8 cellular contexts compared by ENCODE assay signal in the genomic region with DNA sequence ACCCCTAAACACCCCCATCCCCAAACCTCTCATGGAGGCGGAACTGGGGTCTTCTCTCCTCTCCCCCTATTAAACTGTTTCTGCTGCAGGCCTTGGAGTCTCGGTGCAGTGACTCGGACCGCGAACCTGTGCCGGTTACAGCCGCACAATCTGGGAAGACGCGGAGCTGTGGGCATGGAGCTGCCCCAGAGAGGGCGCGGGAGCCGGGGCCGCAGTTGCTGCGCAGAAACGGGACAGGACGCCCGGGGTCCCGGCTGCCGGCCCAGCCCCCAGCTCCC. TPM values are rescaled to one million over a fixed set of nuclear protein-coding genes. Genes with fewer than 3 reads are reported as not detected.
A peak's percentile ranks its signal among the peaks of the same experiment; 100 is the strongest.
DNase-seq lines count a peak whose midpoint lies in the region; ATAC-seq lines count a peak whose summit lies in the region.

No MANE protein-coding gene starts in this region.

- H3K4me3 ChIP-seq in duodenal mucosa (ENCODE audit: low read depth in 1 of 2, low read length in 2 of 2) (peak overlapping the region; percentile 83 to 85), mesendoderm (ENCODE audit: low read length) (peak overlapping the region; percentile 44)

- WGBS in mesendoderm (ENCODE audit: extremely low coverage, insufficient coverage, low lambda C conversion rate) = no CpG with 5 or more reads among the region's 19 CpGs

- no peaks in the 10 kb centered on the region for H3K79me1 ChIP-seq in mesendoderm (ENCODE audit: low read length)

- H4K5ac ChIP-seq in mesendoderm (ENCODE audit: low read length) = no peak overlapping the region

- no peaks in the 10 kb centered on the region for H3K36me3 ChIP-seq in duodenal mucosa (ENCODE audit: control insufficient read depth in 1 of 2, insufficient read depth in 2 of 2, low read length in 2 of 2)
- H3K36me3 ChIP-seq in mesendoderm (ENCODE audit: control insufficient read depth, insufficient read depth, low read length) = no peaks in the 10 kb centered on the region

- H3K9ac ChIP-seq in duodenal mucosa (ENCODE audit: low read depth in 1 of 2, low read length in 2 of 2) = peak overlapping the region; percentile 69 to 86
- peak overlapping the region; percentile 80 for H3K9ac ChIP-seq in mesendoderm (ENCODE audit: low read length)

- no peak overlapping the region for H2AK5ac ChIP-seq in mesendoderm (ENCODE audit: low read length)

- H3K36me3 Mint-ChIP-seq in activated naive CD4-positive, alpha-beta T cell treated with anti-CD3 and anti-CD28 coated beads, Interleukin-2, amount 50 U/mL, for 24 hours = no peaks in the 10 kb centered on the region

- H3K4me1 Mint-ChIP-seq in activated naive CD4-positive, alpha-beta T cell treated with anti-CD3 and anti-CD28 coated beads, Interleukin-2, amount 50 U/mL, for 24 hours = peaks cover 22% of the 10 kb centered on the region

- no peaks in the 10 kb centered on the region for H3K27me3 ChIP-seq in duodenal mucosa (ENCODE audit: control insufficient read depth in 1 of 2, insufficient read depth in 2 of 2, low read length in 2 of 2)
- peaks cover 2% of the 10 kb centered on the region for H3K27me3 ChIP-seq in mesendoderm (ENCODE audit: insufficient read depth, low read length, poor library complexity)

- no peak overlapping the region for H2BK120ac ChIP-seq in mesendoderm (ENCODE audit: low read depth, low read length)

- no peak overlapping the region for H3K4ac ChIP-seq in mesendoderm (ENCODE audit: low read depth, low read length)

- no peak overlapping the region for H3K23ac ChIP-seq in mesendoderm (ENCODE audit: low read length)

- H3K4me2 ChIP-seq in mesendoderm (ENCODE audit: low read length) = peak overlapping the region; percentile 88

- DNase-seq in activated naive CD4-positive, alpha-beta T cell (lab: John Stamatoyannopoulos, UW) = no peak
- peak; percentile 83 for DNase-seq in OCI-M1 (lab: John Stamatoyannopoulos, UW)
- peak; percentile 46 for DNase-seq in mesendoderm
- DNase-seq in ureter (ENCODE audit: low spot score) = peak; percentile 45
- DNase-seq in mucosa of gallbladder (ENCODE audit: low spot score) = no peak

- H3K79me2 ChIP-seq in mesendoderm (ENCODE audit: control insufficient read depth, insufficient read depth, low read length) = no peaks in the 10 kb centered on the region

- H3K4me3 Mint-ChIP-seq in activated naive CD4-positive, alpha-beta T cell treated with anti-CD3 and anti-CD28 coated beads, Interleukin-2, amount 50 U/mL, for 24 hours = peak overlapping the region; percentile 98

- no peak overlapping the region for H2BK5ac ChIP-seq in mesendoderm (ENCODE audit: low read length)

- peak overlapping the region; percentile 90 for H3K56ac ChIP-seq in mesendoderm (ENCODE audit: low read length)

- peaks cover 0 to 12% of the 10 kb centered on the region in 2 donors for H3K4me1 ChIP-seq in duodenal mucosa (ENCODE audit: control insufficient read depth in 1 of 2, insufficient read depth in 2 of 2, low read length in 2 of 2)
- no peaks in the 10 kb centered on the region for H3K4me1 ChIP-seq in mesendoderm (ENCODE audit: control insufficient read depth, low read depth, low read length)

- no peak for ATAC-seq in GM21423 (IDR thresholded peaks at IDR 0.05; ENCODE audit: unreplicated experiment)

- H3K18ac ChIP-seq in mesendoderm (ENCODE audit: low read length) = no peak overlapping the region

- no peaks in the 10 kb centered on the region for H3K9me3 ChIP-seq in duodenal mucosa (ENCODE audit: control insufficient read depth in 1 of 2, low read length in 2 of 2)

- H2BK15ac ChIP-seq in mesendoderm (replicated peaks; ENCODE audit: low read depth) = no peak overlapping the region

- H3K27ac Mint-ChIP-seq in activated naive CD4-positive, alpha-beta T cell treated with anti-CD3 and anti-CD28 coated beads, Interleukin-2, amount 50 U/mL, for 24 hours = peak overlapping the region; percentile 68

- H3K9me3 Mint-ChIP-seq in activated naive CD4-positive, alpha-beta T cell treated with anti-CD3 and anti-CD28 coated beads, Interleukin-2, amount 50 U/mL, for 24 hours = no peaks in the 10 kb centered on the region

- H3K27ac ChIP-seq in duodenal mucosa (ENCODE audit: low read depth, low read length) (peak overlapping the region; percentile 75), mesendoderm (ENCODE audit: low read depth, low read length) (no peak overlapping the region)

- H3K27me3 Mint-ChIP-seq in activated naive CD4-positive, alpha-beta T cell treated with anti-CD3 and anti-CD28 coated beads, Interleukin-2, amount 50 U/mL, for 24 hours = no peaks in the 10 kb centered on the region

- H4K8ac ChIP-seq in mesendoderm (ENCODE audit: low read depth, low read length) = no peak overlapping the region

RNA-seq across cellular contexts. Expression of a gene that starts 0.5 kb away (rescaled TPM):
- 0.46 TPM for polyA plus RNA-seq in mesendoderm (2013, experiment 1 of 2)
- 0.43 TPM for polyA plus RNA-seq in mesendoderm (2013, experiment 2 of 2)
- total RNA-seq in ureter (8.0 TPM), mucosa of gallbladder (3.4 TPM)

RNA-seq across cellular contexts. Expression of a gene that starts 31.6 kb away (rescaled TPM):
- 1.0 TPM for polyA plus RNA-seq in mesendoderm (2013, experiment 1 of 2)
- polyA plus RNA-seq in mesendoderm (2013, experiment 2 of 2) = 0.91 TPM
- total RNA-seq in ureter = 7.1 TPM
- total RNA-seq in mucosa of gallbladder = 2.9 TPM

RNA-seq across cellular contexts. Expression of a gene that starts 36.0 kb away (rescaled TPM):
- 1.4 TPM for polyA plus RNA-seq in mesendoderm (2013, experiment 1 of 2)
- 1.3 TPM for polyA plus RNA-seq in mesendoderm (2013, experiment 2 of 2)
- total RNA-seq in ureter = 10.3 TPM
- total RNA-seq in mucosa of gallbladder = 9.7 TPM

Comparison
In these comparisons a context has a peak if more than half of its experiments do, and no peak if none do; other contexts are left out.
1. DNase-seq: peak in OCI-M1 (single experiment), mesendoderm (single experiment) and ureter (single experiment); none in activated naive CD4-positive, alpha-beta T cell (0 of 4) and mucosa of gallbladder (single experiment).